Comparison of ENCODE assay signal across 20 cellular contexts in the genomic region with DNA sequence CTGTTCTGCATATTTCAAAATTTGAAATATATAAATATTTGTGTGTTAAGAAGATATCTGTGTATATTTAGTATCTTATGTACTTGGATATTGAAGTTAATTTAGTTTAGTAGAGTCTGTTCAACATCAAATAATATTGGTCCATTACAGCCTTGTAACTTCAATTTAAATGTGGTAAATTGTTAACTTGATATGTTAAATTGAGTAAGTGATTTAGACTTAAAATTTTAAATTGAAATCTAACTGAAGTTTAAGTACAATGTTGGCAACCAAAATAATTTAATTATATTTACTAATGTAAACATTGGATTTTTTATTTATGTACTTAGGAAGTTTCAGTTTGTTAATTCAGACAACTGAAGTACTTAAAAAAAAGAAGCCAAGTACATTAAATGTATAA.
"Had no signal": no experiment of that assay in that cellular context is flagged by ENCODE, and none has a peak within 500 bp of the region (broad histone marks: within the 10 kb centered on the region; RNA-seq: fewer than 3 reads in every experiment).

No MANE protein-coding gene starts in this region.

- FAIRE-seq: endothelial cell of umbilical vein, keratinocyte had no signal

- H3K4me3 ChIP-seq: colonic mucosa, esophagus muscularis mucosa, gastroesophageal sphincter, heart left ventricle, left lung, lower lobe of right lung, mucosa of descending colon had no signal

- H3K27me3 ChIP-seq: colonic mucosa, esophagus muscularis mucosa, gastroesophageal sphincter, heart left ventricle, left lung had no signal

- H3K27ac ChIP-seq: colonic mucosa, esophagus muscularis mucosa, foreskin keratinocyte, gastroesophageal sphincter, heart left ventricle, left lung, lower lobe of right lung had no signal

- ATAC-seq: effector memory CD8-positive, alpha-beta T cell; foreskin keratinocyte; gastroesophageal sphincter; heart left ventricle; left cardiac atrium; left lung; left ventricle myocardium superior; lower lobe of right lung; mucosa of descending colon; naive thymus-derived CD8-positive, alpha-beta T cell had no signal

- DNase-seq: colonic mucosa; cortex of kidney; effector CD8-positive, alpha-beta T cell; effector memory CD8-positive, alpha-beta T cell; endodermal cell; foreskin keratinocyte; heart left ventricle; hippocampal formation; left cardiac atrium; left lung; left ventricle myocardium superior; lower lobe of right lung; mesenchymal stem cell; mucosa of descending colon; naive B cell; naive thymus-derived CD8-positive, alpha-beta T cell had no signal

- H3K9me3 ChIP-seq: colonic mucosa, esophagus muscularis mucosa, gastroesophageal sphincter, heart left ventricle, left lung, lower lobe of right lung, mucosa of descending colon had no signal

- H3K36me3 ChIP-seq: colonic mucosa, esophagus muscularis mucosa, gastroesophageal sphincter, heart left ventricle, left lung, lower lobe of right lung had no signal

- H3K4me1 ChIP-seq: colonic mucosa, esophagus muscularis mucosa, foreskin keratinocyte, gastroesophageal sphincter, heart left ventricle, left lung, lower lobe of right lung had no signal
